Comparison of ENCODE assay signal across 1 cellular context in the genomic region with DNA sequence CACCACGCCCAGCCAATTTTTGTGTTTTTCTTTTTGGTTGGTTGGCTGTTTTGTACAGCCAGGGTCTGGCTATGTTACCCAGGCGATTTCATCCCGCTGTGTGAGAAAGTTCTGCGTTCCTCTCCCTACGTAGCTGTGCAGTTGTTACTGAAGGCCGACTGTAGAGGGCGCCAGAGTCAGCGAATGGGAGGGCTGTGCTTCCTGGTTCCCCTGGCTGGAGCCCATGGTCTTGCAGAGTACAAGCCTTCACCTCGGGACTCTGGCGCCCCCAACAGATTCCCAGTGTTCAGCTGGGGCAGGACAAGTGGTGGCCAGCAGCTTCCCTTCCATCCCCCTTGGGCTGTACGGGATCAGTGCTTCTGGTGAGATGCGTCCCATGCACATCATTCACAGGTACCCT.
TF ChIP-seq lines count a peak whose summit lies in the region.

No MANE protein-coding gene starts in this region.

TF ChIP-seq in IMR-90, 13 proteins besides CTCF, POLR2A, EP300 and RAD21:
- no peak for TF ChIP-seq CHD1 (IDR thresholded peaks at IDR 0.05; ENCODE audit: low read depth, low read length)
- no peak for TF ChIP-seq FOS (IDR thresholded peaks at IDR 0.05; ENCODE audit: low read depth, low read length)
- TF ChIP-seq CEBPB (IDR thresholded peaks at IDR 0.05; ENCODE audit: low read depth, low read length) = no peak
- TF ChIP-seq RFX5 (IDR thresholded peaks at IDR 0.05; ENCODE audit: low read depth, low read length) = no peak
- TF ChIP-seq MAFK (IDR thresholded peaks at IDR 0.05; ENCODE audit: low read depth, low read length) = no peak
- TF ChIP-seq MXI1 (IDR thresholded peaks at IDR 0.05; ENCODE audit: borderline replicate concordance, low read depth, low read length) = no peak
- TF ChIP-seq, protein P1, sequence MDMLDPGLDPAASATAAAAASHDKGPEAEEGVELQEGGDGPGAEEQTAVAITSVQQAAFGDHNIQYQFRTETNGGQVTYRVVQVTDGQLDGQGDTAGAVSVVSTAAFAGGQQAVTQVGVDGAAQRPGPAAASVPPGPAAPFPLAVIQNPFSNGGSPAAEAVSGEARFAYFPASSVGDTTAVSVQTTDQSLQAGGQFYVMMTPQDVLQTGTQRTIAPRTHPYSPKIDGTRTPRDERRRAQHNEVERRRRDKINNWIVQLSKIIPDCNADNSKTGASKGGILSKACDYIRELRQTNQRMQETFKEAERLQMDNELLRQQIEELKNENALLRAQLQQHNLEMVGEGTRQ (IDR thresholded peaks at IDR 0.05; ENCODE audit: low read depth, low read length) = no peak
- no peak for TF ChIP-seq MAZ (IDR thresholded peaks at IDR 0.05; ENCODE audit: borderline replicate concordance, low read depth, low read length)
